15 cellular contexts compared by ENCODE assay signal in the genomic region with DNA sequence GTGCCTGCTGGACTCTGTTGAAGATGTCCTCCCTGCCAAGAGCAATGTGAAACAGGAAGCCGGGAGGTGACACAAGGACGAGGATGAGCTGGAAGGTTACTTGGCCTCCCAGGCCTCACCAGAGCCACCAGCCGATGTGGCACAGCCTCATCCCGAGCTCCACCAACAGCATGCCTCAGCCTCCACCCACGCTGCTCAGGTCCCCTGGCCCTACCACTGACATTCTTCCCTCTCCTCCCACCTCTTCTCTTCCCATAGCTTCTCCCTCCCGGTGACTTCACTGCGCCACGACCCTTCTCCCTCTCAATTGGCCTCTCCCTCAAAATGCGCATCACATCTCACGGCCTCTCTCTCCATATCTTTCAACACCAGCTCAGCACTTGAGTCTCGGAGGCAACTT.
DNase-seq lines count a peak whose midpoint lies in the region; ATAC-seq and TF ChIP-seq lines count a peak whose summit lies in the region.
"Had no signal": no experiment of that assay in that cellular context is flagged by ENCODE, and none has a peak within 500 bp of the region (broad histone marks: within the 10 kb centered on the region; RNA-seq: fewer than 3 reads in every experiment).

No MANE protein-coding gene starts in this region.

- intact Hi-C loops in heart right ventricle (cut with DNase I): no loop called here

- TF ChIP-seq CTCF in heart right ventricle (IDR thresholded peaks at IDR 0.05) (no peak), right atrium auricular region (IDR thresholded peaks at IDR 0.05) (no peak)

- peaks cover 0 to 8% (median 0%) of the 10 kb centered on the region in 9 donors for H3K4me1 ChIP-seq in heart right ventricle
- H3K4me1 ChIP-seq in right atrium auricular region: no peaks in the 10 kb centered on the region
- no peaks in the 10 kb centered on the region for H3K4me1 ChIP-seq in effector memory CD4-positive, alpha-beta T cell (ENCODE audit: control insufficient read depth, insufficient read depth, low read length, poor library complexity, severe bottlenecking)
- H3K4me1 ChIP-seq: BLaER1 treated with 17β-estradiol and CSF1 and Interleukin-3, amounts not matched to agents 10 nM and 100 nM; HAP-1 had no signal

- DNase-seq in heart right ventricle (no peak), right atrium auricular region (ENCODE audit: low spot score) (no peak), cerebellum (ENCODE audit: low spot score) (peak; percentile 34), mesenteric fat pad (ENCODE audit: low spot score) (peak; percentile 69), SK-N-DZ (ENCODE audit: low spot score) (no peak), NCI-H69 (lab: John Stamatoyannopoulos, UW) (no peak)
- DNase-seq in effector memory CD4-positive, alpha-beta T cell: no peak
- DNase-seq: ACHN; CD4-positive, CD25-positive, alpha-beta regulatory T cell; DMS 273 treated with DMSO at 0.1 percent for 48 hours; DMS79; HFFc6 had no signal

- H3K27ac ChIP-seq in heart right ventricle (no peak overlapping the region), right atrium auricular region (peak overlapping the region in 1 of 2 donors; percentile 51)
- H3K27ac ChIP-seq in effector memory CD4-positive, alpha-beta T cell (ENCODE audit: insufficient read depth, low read length, poor library complexity, severe bottlenecking): no peak overlapping the region
- H3K27ac ChIP-seq: BLaER1 treated with 17β-estradiol and CSF1 and Interleukin-3, amounts not matched to agents 10 nM and 100 nM had no signal

- H3K9me3 ChIP-seq in heart right ventricle (no peaks in the 10 kb centered on the region), right atrium auricular region (no peaks in the 10 kb centered on the region)
- no peaks in the 10 kb centered on the region for H3K9me3 ChIP-seq in effector memory CD4-positive, alpha-beta T cell (ENCODE audit: control insufficient read depth, low read length)
- H3K9me3 ChIP-seq: BLaER1 treated with 17β-estradiol and CSF1 and Interleukin-3, amounts not matched to agents 10 nM and 100 nM; HAP-1 had no signal

- WGBS in heart right ventricle, 2 donors: 48 to 51% methylated on average over 11 of the region's 11 CpGs

- ATAC-seq in heart right ventricle: peak in 5 of 8 donors; percentile 7 to 52 (median 47)
- ATAC-seq: GM23338 had no signal

- H3K36me3 ChIP-seq in heart right ventricle (no peaks in the 10 kb centered on the region), right atrium auricular region (no peaks in the 10 kb centered on the region)
- no peaks in the 10 kb centered on the region for H3K36me3 ChIP-seq in effector memory CD4-positive, alpha-beta T cell (ENCODE audit: control insufficient read depth, insufficient read depth, low read length)
- H3K36me3 ChIP-seq: BLaER1 treated with 17β-estradiol and CSF1 and Interleukin-3, amounts not matched to agents 10 nM and 100 nM; HAP-1 had no signal

- H3K27me3 ChIP-seq in heart right ventricle (peaks cover 0 to 23% (median 0%) of the 10 kb centered on the region in 7 donors), right atrium auricular region (no peaks in the 10 kb centered on the region)
- no peaks in the 10 kb centered on the region for H3K27me3 ChIP-seq in effector memory CD4-positive, alpha-beta T cell (replicated peaks; ENCODE audit: control insufficient read depth, insufficient read depth, low read length, poor library complexity, severe bottlenecking)
- H3K27me3 ChIP-seq: BLaER1 treated with 17β-estradiol and CSF1 and Interleukin-3, amounts not matched to agents 10 nM and 100 nM had no signal

- H3K4me3 ChIP-seq in heart right ventricle: no peak overlapping the region
- H3K4me3 ChIP-seq in right atrium auricular region: no peak overlapping the region
- no peak overlapping the region for H3K4me3 ChIP-seq in effector memory CD4-positive, alpha-beta T cell (ENCODE audit: insufficient read depth, low read depth, low read length, poor library complexity, severe bottlenecking)
- H3K4me3 ChIP-seq: BLaER1 treated with 17β-estradiol and CSF1 and Interleukin-3, amounts not matched to agents 10 nM and 100 nM; GM23338; HAP-1 had no signal

Comparison
In these comparisons a context has a peak if more than half of its experiments do, and no peak if none do; other contexts are left out.
1. DNase-seq: peak in cerebellum (single experiment) and mesenteric fat pad (single experiment); none in heart right ventricle (0 of 2), right atrium auricular region (single experiment), SK-N-DZ (single experiment), effector memory CD4-positive, alpha-beta T cell (0 of 3) and NCI-H69 (single experiment).